In genomic region chr7:33805630-33806233, GRCh38 we compare ENCODE assay signal across 13 cellular contexts.
DNase-seq lines count a peak whose midpoint lies in the region; TF ChIP-seq lines count a peak whose summit lies in the region.
"Had no signal": no experiment of that assay in that cellular context is flagged by ENCODE, and none has a peak within 500 bp of the region (broad histone marks: within the 10 kb centered on the region; RNA-seq: fewer than 3 reads in every experiment).

No MANE protein-coding gene starts in this region.

- H3K27me3 ChIP-seq in mammary epithelial cell (ENCODE audit: insufficient read depth, low read length) (no peaks in the 10 kb centered on the region), hepatocyte (peaks cover 6% of the 10 kb centered on the region), stomach (no peaks in the 10 kb centered on the region)
- H3K27me3 ChIP-seq: suprapubic skin had no signal

- POLR2A ChIA-PET in activated CD4-positive, alpha-beta T cell treated with anti-CD3 and anti-CD28 coated beads, Interleukin-2, amount 10 ng/mL, durations not matched to agents 7 days and 5 days (lab: Charles Lee) = no interaction called here

- H3K9me3 Mint-ChIP-seq in activated T-helper 1 cell treated with anti-CD3 and anti-CD28 coated beads, Interleukin-12 subunit alpha, Interleukin-12 subunit beta, Interleukin-2, Interleukin-4 antibody, amounts not matched to agents 30 ng/mL and 10 ng/mL and 1 ng/mL, durations not matched to agents 14 hours and 24 hours and 36 hours = no peaks in the 10 kb centered on the region
- H3K9me3 Mint-ChIP-seq in activated CD4-positive, alpha-beta T cell treated with anti-CD3 and anti-CD28 coated beads, Interleukin-2, amount 10 ng/mL, durations not matched to agents 7 days and 5 days = no peaks in the 10 kb centered on the region

- H3K4me2 ChIP-seq in mammary epithelial cell (ENCODE audit: insufficient read depth, low read depth, low read length) (no peak overlapping the region), hepatocyte (no peak overlapping the region)

- 59% methylated on average over 7 of the region's 7 CpGs for WGBS in mammary epithelial cell (ENCODE audit: low coverage, missing lambda C conversion rate)
- 72% methylated on average over 7 of the region's 7 CpGs for WGBS in hepatocyte (ENCODE audit: low lambda C conversion rate, missing lambda C conversion rate)
- WGBS in stomach, 5 donors = 28 to 43% (median 30%) methylated on average over 7 of the region's 7 CpGs

- TF ChIP-seq POLR2A in stomach (IDR thresholded peaks at IDR 0.05) = no peak

- H3K79me2 ChIP-seq in mammary epithelial cell (ENCODE audit: insufficient read depth, low read length) (no peaks in the 10 kb centered on the region), hepatocyte (no peaks in the 10 kb centered on the region)

- no TSS peak for BruUV-seq in mammary epithelial cell (replicated peaks; lab: Mats Ljungman, UMichigan)

- H3K9ac ChIP-seq in mammary epithelial cell (ENCODE audit: insufficient read depth, low read length) = no peak overlapping the region

- no peaks in the 10 kb centered on the region for H3K36me3 Mint-ChIP-seq in activated T-helper 1 cell treated with anti-CD3 and anti-CD28 coated beads, Interleukin-12 subunit alpha, Interleukin-12 subunit beta, Interleukin-2, Interleukin-4 antibody, amounts not matched to agents 30 ng/mL and 10 ng/mL and 1 ng/mL, durations not matched to agents 14 hours and 24 hours and 36 hours (ENCODE audit: low read depth)
- no peaks in the 10 kb centered on the region for H3K36me3 Mint-ChIP-seq in activated CD4-positive, alpha-beta T cell treated with anti-CD3 and anti-CD28 coated beads, Interleukin-2, amount 10 ng/mL, durations not matched to agents 7 days and 5 days (ENCODE audit: low read depth)

- H3K9me3 ChIP-seq in mammary epithelial cell (replicated peaks; ENCODE audit: insufficient read depth, low read length) = no peaks in the 10 kb centered on the region
- no peaks in the 10 kb centered on the region for H3K9me3 ChIP-seq in hepatocyte (ENCODE audit: low read depth)
- H3K9me3 ChIP-seq in stomach = no peaks in the 10 kb centered on the region
- H3K9me3 ChIP-seq: suprapubic skin had no signal

- CTCF ChIA-PET in mammary epithelial cell (lab: Charles Lee; ENCODE audit: low non-redundant PET) = interaction anchor here (0.5 kb wide), 1 partner anchor 90 kb away, joined by 3 read pairs; no protein-coding TSS in a partner anchor
- CTCF ChIA-PET in activated CD4-positive, alpha-beta T cell treated with anti-CD3 and anti-CD28 coated beads, Interleukin-2, amount 10 ng/mL, durations not matched to agents 7 days and 5 days (lab: Charles Lee) = no interaction called here

- TF ChIP-seq EP300 in stomach (IDR thresholded peaks at IDR 0.05) = no peak

- intact Hi-C loops in mammary epithelial cell (cut with micrococcal nuclease) = loop anchor here (5.0 to 10.0 kb wide), 2 partner anchors 48 to 279 kb away; no protein-coding TSS in a partner anchor
- intact Hi-C loops in stomach (cut with DNase I; ENCODE audit: low total_unique reads) = no loop called here
- intact Hi-C loops in activated T-helper 1 cell treated with anti-CD3 and anti-CD28 coated beads, Interleukin-12 subunit alpha, Interleukin-12 subunit beta, Interleukin-2, Interleukin-4 antibody, amounts not matched to agents 30 ng/mL and 10 ng/mL and 1 ng/mL, durations not matched to agents 14 hours and 24 hours and 36 hours (cut with micrococcal nuclease) = no loop called here

- H2AFZ ChIP-seq in mammary epithelial cell (ENCODE audit: low read depth, low read length) (no peak overlapping the region), hepatocyte (no peak overlapping the region)

- H3K4me3 ChIP-seq in mammary epithelial cell (replicated peaks in 1 of 3; ENCODE audit: insufficient read depth in 1 of 3, low read depth in 2 of 3, low read length in 3 of 3) (no peak overlapping the region), hepatocyte (no peak overlapping the region), stomach (no peak overlapping the region)
- H3K4me3 ChIP-seq: K562, suprapubic skin had no signal

- no peaks in the 10 kb centered on the region for H3K4me1 Mint-ChIP-seq in activated T-helper 1 cell treated with anti-CD3 and anti-CD28 coated beads, Interleukin-12 subunit alpha, Interleukin-12 subunit beta, Interleukin-2, Interleukin-4 antibody, amounts not matched to agents 30 ng/mL and 10 ng/mL and 1 ng/mL, durations not matched to agents 14 hours and 24 hours and 36 hours (ENCODE audit: low read depth)
- H3K4me1 Mint-ChIP-seq in activated CD4-positive, alpha-beta T cell treated with anti-CD3 and anti-CD28 coated beads, Interleukin-2, amount 10 ng/mL, durations not matched to agents 7 days and 5 days = no peaks in the 10 kb centered on the region
- H3K4me1 Mint-ChIP-seq: T-helper 17 cell had no signal

- in situ Hi-C loops in mammary epithelial cell (cut with MboI; ENCODE audit: low sequenced_read_pairs in 2 of 2) = no loop called here

- no peaks in the 10 kb centered on the region for H3K9me2 ChIP-seq in hepatocyte (replicated peaks; ENCODE audit: insufficient read depth)

- DNase-seq in HT1080 (ENCODE audit: low read depth) (peak; percentile 17), mammary epithelial cell (peak; percentile 55), hepatocyte (ENCODE audit: low spot score) (peak; percentile 15), stomach (peak; percentile 37), D341Med (ENCODE audit: low spot score) (no peak), mucosa of gallbladder (ENCODE audit: low spot score) (no peak)
- no peak for DNase-seq in activated T-helper 1 cell treated with anti-CD3 and anti-CD28 coated beads, Interleukin-12 subunit alpha, Interleukin-12 subunit beta, Interleukin-2, Interleukin-4 antibody, amounts not matched to agents 30 ng/mL and 10 ng/mL and 1 ng/mL, durations not matched to agents 14 hours and 24 hours and 36 hours (ENCODE audit: low spot score)
- DNase-seq in activated CD4-positive, alpha-beta T cell treated with anti-CD3 and anti-CD28 coated beads, Interleukin-2, amount 10 ng/mL, durations not matched to agents 7 days and 5 days = no peak
- DNase-seq: activated CD4-positive, alpha-beta T cell treated with anti-CD3 and anti-CD28 coated beads, Interleukin-2, amount 50 U/mL, for 48 hours; activated naive CD4-positive, alpha-beta T cell treated with Interleukin-2 at 50 U/mL for 16 hours; T-helper 17 cell had no signal

- H3K27ac ChIP-seq in mammary epithelial cell (ENCODE audit: insufficient read depth, low read depth, low read length) (no peak overlapping the region), hepatocyte (no peak overlapping the region), stomach (peak overlapping the region; percentile 9 to 87 (median 67))
- H3K27ac ChIP-seq: suprapubic skin had no signal

- no peaks in the 10 kb centered on the region for H4K20me1 ChIP-seq in mammary epithelial cell (ENCODE audit: insufficient read depth, low read length)
- H4K20me1 ChIP-seq in hepatocyte (ENCODE audit: insufficient read depth, poor library complexity, severe bottlenecking) = no peaks in the 10 kb centered on the region

- peaks cover 28% of the 10 kb centered on the region for H3K4me1 ChIP-seq in mammary epithelial cell (ENCODE audit: insufficient read depth, low read length)
- peaks cover 16% of the 10 kb centered on the region for H3K4me1 ChIP-seq in hepatocyte (ENCODE audit: insufficient read depth)
- H3K4me1 ChIP-seq in stomach = peaks cover 26 to 63% (median 38%) of the 10 kb centered on the region in 4 donors
- H3K4me1 ChIP-seq: suprapubic skin had no signal

- no peak overlapping the region for H3K4me3 Mint-ChIP-seq in activated T-helper 1 cell treated with anti-CD3 and anti-CD28 coated beads, Interleukin-12 subunit alpha, Interleukin-12 subunit beta, Interleukin-2, Interleukin-4 antibody, amounts not matched to agents 30 ng/mL and 10 ng/mL and 1 ng/mL, durations not matched to agents 14 hours and 24 hours and 36 hours
- no peak overlapping the region for H3K4me3 Mint-ChIP-seq in activated CD4-positive, alpha-beta T cell treated with anti-CD3 and anti-CD28 coated beads, Interleukin-2, amount 10 ng/mL, durations not matched to agents 7 days and 5 days
- H3K4me3 Mint-ChIP-seq: T-helper 17 cell had no signal

- H3K27me3 Mint-ChIP-seq in activated T-helper 1 cell treated with anti-CD3 and anti-CD28 coated beads, Interleukin-12 subunit alpha, Interleukin-12 subunit beta, Interleukin-2, Interleukin-4 antibody, amounts not matched to agents 30 ng/mL and 10 ng/mL and 1 ng/mL, durations not matched to agents 14 hours and 24 hours and 36 hours (ENCODE audit: insufficient read depth) = no peaks in the 10 kb centered on the region
- H3K27me3 Mint-ChIP-seq in activated CD4-positive, alpha-beta T cell treated with anti-CD3 and anti-CD28 coated beads, Interleukin-2, amount 10 ng/mL, durations not matched to agents 7 days and 5 days = no peaks in the 10 kb centered on the region
- H3K27me3 Mint-ChIP-seq: T-helper 17 cell had no signal

- dilution Hi-C loops in mammary epithelial cell (cut with HindIII; ENCODE audit: low sequenced_read_pairs) = no loop called here

- H3K36me3 ChIP-seq in mammary epithelial cell (ENCODE audit: insufficient read depth, low read length) (no peaks in the 10 kb centered on the region), hepatocyte (replicated peaks; ENCODE audit: insufficient read depth, low read depth) (no peaks in the 10 kb centered on the region), stomach (no peaks in the 10 kb centered on the region)
- H3K36me3 ChIP-seq: suprapubic skin had no signal

- H3K27ac Mint-ChIP-seq in activated T-helper 1 cell treated with anti-CD3 and anti-CD28 coated beads, Interleukin-12 subunit alpha, Interleukin-12 subunit beta, Interleukin-2, Interleukin-4 antibody, amounts not matched to agents 30 ng/mL and 10 ng/mL and 1 ng/mL, durations not matched to agents 14 hours and 24 hours and 36 hours = no peak overlapping the region
- no peak overlapping the region for H3K27ac Mint-ChIP-seq in activated CD4-positive, alpha-beta T cell treated with anti-CD3 and anti-CD28 coated beads, Interleukin-2, amount 10 ng/mL, durations not matched to agents 7 days and 5 days
- H3K27ac Mint-ChIP-seq: T-helper 17 cell had no signal

- no peak for TF ChIP-seq CTCF in mammary epithelial cell (conservative IDR thresholded peaks at IDR 0.05 in 1 of 2, IDR thresholded peaks at IDR 0.05 in 1 of 2; ENCODE audit: extremely low read depth in 1 of 2, insufficient read depth in 1 of 2, low read depth in 1 of 2, low read length in 2 of 2)
- no peak for TF ChIP-seq CTCF in hepatocyte (IDR thresholded peaks at IDR 0.05; ENCODE audit: poor library complexity)
- no peak for TF ChIP-seq CTCF in stomach (IDR thresholded peaks at IDR 0.05)

Comparison
In these comparisons a context has a peak if more than half of its experiments do, and no peak if none do; other contexts are left out.
1. DNase-seq: peak in HT1080 (single experiment), mammary epithelial cell (single experiment), hepatocyte (single experiment) and stomach (single experiment); none in D341Med (single experiment), mucosa of gallbladder (single experiment), activated T-helper 1 cell treated with anti-CD3 and anti-CD28 coated beads, Interleukin-12 subunit alpha, Interleukin-12 subunit beta, Interleukin-2, Interleukin-4 antibody, amounts not matched to agents 30 ng/mL and 10 ng/mL and 1 ng/mL, durations not matched to agents 14 hours and 24 hours and 36 hours (single experiment) and activated CD4-positive, alpha-beta T cell treated with anti-CD3 and anti-CD28 coated beads, Interleukin-2, amount 10 ng/mL, durations not matched to agents 7 days and 5 days (single experiment).
2. H3K27ac ChIP-seq: peak in stomach (5 of 5); none in mammary epithelial cell (single experiment) and hepatocyte (single experiment).